20 cellular contexts compared by ENCODE assay signal in the genomic region with DNA sequence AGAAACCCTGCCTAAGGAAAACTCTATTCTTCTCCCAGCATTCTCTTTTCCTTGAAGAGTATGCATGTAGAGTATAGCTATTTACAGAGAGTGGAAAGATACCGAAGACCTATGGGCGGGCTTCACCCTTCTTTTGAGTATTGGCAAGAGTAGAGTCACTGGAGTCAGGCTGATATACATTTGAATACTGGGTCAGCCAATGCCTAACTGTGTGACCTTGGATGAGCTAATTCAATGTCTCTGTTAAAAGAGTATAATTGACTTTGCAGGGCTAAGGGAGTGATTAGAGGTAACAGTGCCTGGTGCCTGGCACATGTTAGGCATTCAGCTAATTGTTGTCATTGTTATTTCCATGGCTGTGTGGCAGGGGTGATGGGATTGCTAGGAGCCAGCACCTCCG.
"Had no signal": no experiment of that assay in that cellular context is flagged by ENCODE, and none has a peak within 500 bp of the region (broad histone marks: within the 10 kb centered on the region; RNA-seq: fewer than 3 reads in every experiment).

No MANE protein-coding gene starts in this region.

- H3K36me3 ChIP-seq: SJSA1 had no signal

- H3K27ac ChIP-seq: SJSA1, SK-N-MC had no signal

- DNase-seq: KBM-7, MV-4-11, NCI-H1048, NCI-H1105, NCI-H1417, NCI-H1694, NCI-H187 treated with DMSO at 0.1 percent for 48 hours, NCI-H2029 treated with DMSO at 0.1 percent for 48 hours, NCI-H2171, NCI-H226, NCI-H446, NCI-H510A, NCI-H524 treated with DMSO at 0.1 percent for 48 hours, NCI-H69, NCI-H774, Right ventricle myocardium superior, RPMI8226, SIG-M5 had no signal

- H3K4me1 ChIP-seq: SJSA1 had no signal

- H3K27me3 ChIP-seq: SJSA1 had no signal

- H3K9me3 ChIP-seq: SJSA1 had no signal

- H3K4me3 ChIP-seq: SJSA1, SK-N-MC had no signal
